Comparison of ENCODE assay signal across 15 cellular contexts in genomic region chr3:47611577-47611976, GRCh38.
DNase-seq lines count a peak whose midpoint lies in the region; ATAC-seq lines count a peak whose summit lies in the region.
"Had no signal": no experiment of that assay in that cellular context is flagged by ENCODE, and none has a peak within 500 bp of the region (broad histone marks: within the 10 kb centered on the region; RNA-seq: fewer than 3 reads in every experiment).

No MANE protein-coding gene starts in this region.

- peaks cover 31% of the 10 kb centered on the region for H3K36me3 Mint-ChIP-seq in T-helper 2 cell treated with Interferon-gamma antibody and Interleukin-4, amounts not matched to agents 5 μg/mL and 100 μg/mL, for 36 hours (ENCODE audit: low read depth)

- H3K27me3 Mint-ChIP-seq in T-helper 2 cell treated with Interferon-gamma antibody and Interleukin-4, amounts not matched to agents 5 μg/mL and 100 μg/mL, for 36 hours (ENCODE audit: low read depth): no peaks in the 10 kb centered on the region
- H3K27me3 Mint-ChIP-seq: activated CD4-positive, alpha-beta memory T cell treated with anti-CD3 and anti-CD28 coated beads for 36 hours; dendritic cell treated with granulocyte-macrophage colony-stimulating factor and Interleukin-4, amounts not matched to agents 40 ng/mL and 50 ng/mL, for 4 days had no signal

- ATAC-seq in HG03378 (IDR thresholded peaks at IDR 0.05; ENCODE audit: unreplicated experiment): no peak
- ATAC-seq: Panc1; stimulated activated naive CD8-positive, alpha-beta T cell treated with anti-CD3 and anti-CD28 coated beads, Interleukin-15, Interleukin-2, amounts not matched to agents 100 U/mL and 50 U/mL, for 24 hours had no signal

- no peak overlapping the region for H3K4me3 Mint-ChIP-seq in T-helper 2 cell treated with Interferon-gamma antibody and Interleukin-4, amounts not matched to agents 5 μg/mL and 100 μg/mL, for 36 hours
- H3K4me3 Mint-ChIP-seq: activated CD4-positive, alpha-beta memory T cell treated with anti-CD3 and anti-CD28 coated beads for 36 hours; dendritic cell treated with granulocyte-macrophage colony-stimulating factor and Interleukin-4, amounts not matched to agents 40 ng/mL and 50 ng/mL, for 4 days had no signal

- peak overlapping the region; percentile 44 for H3K27ac Mint-ChIP-seq in T-helper 2 cell treated with Interferon-gamma antibody and Interleukin-4, amounts not matched to agents 5 μg/mL and 100 μg/mL, for 36 hours
- H3K27ac Mint-ChIP-seq: activated CD4-positive, alpha-beta memory T cell treated with anti-CD3 and anti-CD28 coated beads for 36 hours; dendritic cell treated with granulocyte-macrophage colony-stimulating factor and Interleukin-4, amounts not matched to agents 40 ng/mL and 50 ng/mL, for 4 days had no signal

- peaks cover 1% of the 10 kb centered on the region for H3K4me1 Mint-ChIP-seq in T-helper 2 cell treated with Interferon-gamma antibody and Interleukin-4, amounts not matched to agents 5 μg/mL and 100 μg/mL, for 36 hours (ENCODE audit: low read depth)

- H3K9me3 Mint-ChIP-seq in T-helper 2 cell treated with Interferon-gamma antibody and Interleukin-4, amounts not matched to agents 5 μg/mL and 100 μg/mL, for 36 hours: no peaks in the 10 kb centered on the region
- H3K9me3 Mint-ChIP-seq: activated CD4-positive, alpha-beta memory T cell treated with anti-CD3 and anti-CD28 coated beads for 36 hours; dendritic cell treated with granulocyte-macrophage colony-stimulating factor and Interleukin-4, amounts not matched to agents 40 ng/mL and 50 ng/mL, for 4 days had no signal

- H3K27ac ChIP-seq in angular gyrus (ENCODE audit: low read depth, low read length): peak overlapping the region; percentile 85
- peak overlapping the region; percentile 23 for H3K27ac ChIP-seq in layer of hippocampus (ENCODE audit: low read depth, low read length)
- H3K27ac ChIP-seq: 22Rv1 had no signal

- DNase-seq in T-helper 2 cell treated with Interferon-gamma antibody and Interleukin-4, amounts not matched to agents 5 μg/mL and 100 μg/mL, for 36 hours (ENCODE audit: low spot score): no peak
- no peak for DNase-seq in T-helper 2 cell
- peak; percentile 69 for DNase-seq in superior temporal gyrus (ENCODE audit: extremely low spot score)
- no peak for DNase-seq in NCI-H2196 (lab: John Stamatoyannopoulos, UW; ENCODE audit: unreplicated experiment)
- DNase-seq in NOMO-1 treated with DMSO at 0.1 percent for 48 hours (lab: John Stamatoyannopoulos, UW; ENCODE audit: unreplicated experiment): no peak
- DNase-seq: activated CD4-positive, alpha-beta memory T cell treated with anti-CD3 and anti-CD28 coated beads for 36 hours; activated gamma-delta T cell treated with Interleukin-2 at 50 U/mL for 16 hours; stimulated activated CD4-positive, alpha-beta T cell treated with anti-CD3 and anti-CD28 coated beads, Interleukin-4, amount 100 ng/mL, for 4 hours; stimulated activated naive CD8-positive, alpha-beta T cell treated with anti-CD3 and anti-CD28 coated beads, Interleukin-15, Interleukin-2, amounts not matched to agents 100 U/mL and 50 U/mL, for 24 hours had no signal

- no peaks in the 10 kb centered on the region for H3K27me3 ChIP-seq in layer of hippocampus (ENCODE audit: control insufficient read depth, insufficient read depth, low read length)
